32 cellular contexts compared by ENCODE assay signal in genomic region chr3:171444291-171444690, GRCh38.
"Had no signal": no experiment of that assay in that cellular context is flagged by ENCODE, and none has a peak within 500 bp of the region (broad histone marks: within the 10 kb centered on the region; RNA-seq: fewer than 3 reads in every experiment).

No MANE protein-coding gene starts in this region.

- DNase-seq: activated CD4-positive, alpha-beta T cell treated with anti-CD3 and anti-CD28 coated beads, Interleukin-2, amount 10 ng/mL, durations not matched to agents 7 days and 5 days; activated CD4-positive, alpha-beta T cell treated with anti-CD3 and anti-CD28 coated beads, Interleukin-2, amount 50 U/mL, for 48 hours; activated CD8-positive, alpha-beta T cell treated with anti-CD3 and anti-CD28 coated beads, Interleukin-2, amount 10 ng/mL, durations not matched to agents 7 days and 5 days; activated gamma-delta T cell; activated naive CD4-positive, alpha-beta T cell treated with Interleukin-2 at 50 U/mL for 16 hours; activated T-cell treated with anti-CD3 and anti-CD28 coated beads, Interleukin-2, amount 50 U/mL, for 24 hours; adrenal gland; body of pancreas; NCI-H1092 treated with DMSO at 0.1 percent for 48 hours; NCI-H1417; NCI-H146; NCI-H187; NCI-H2029 treated with DMSO at 0.1 percent for 48 hours; NCI-H2107; NCI-H2171; NCI-H510A; NCI-H526; NCI-H748 treated with DMSO at 0.1 percent for 48 hours; NK-92 treated with Interleukin-12 subunit alpha and Interleukin-12 subunit beta, amount 100 ng/mL, for 24 hours; PC-9; SIG-M5; T-cell; T-helper 2 cell; T1000; WERI-Rb-1 had no signal

- H3K27ac Mint-ChIP-seq: activated CD4-positive, alpha-beta T cell treated with anti-CD3 and anti-CD28 coated beads, Interleukin-2, amount 10 ng/mL, durations not matched to agents 7 days and 5 days; activated CD8-positive, alpha-beta T cell treated with anti-CD3 and anti-CD28 coated beads, Interleukin-2, amount 10 ng/mL, durations not matched to agents 7 days and 5 days; activated naive CD4-positive, alpha-beta T cell treated with anti-CD3 and anti-CD28 coated beads, Interleukin-2, amount 50 U/mL, for 24 hours; activated T-cell treated with anti-CD3 and anti-CD28 coated beads, Interleukin-2, amount 50 U/mL, for 24 hours; activated T-helper 2 cell treated with anti-CD3 and anti-CD28 coated beads, Interferon-gamma antibody, Interleukin-2, Interleukin-4, amounts not matched to agents 10 μg/mL and 5 μg/mL and 100 μg/mL, durations not matched to agents 14 hours and 24 hours and 36 hours; T-cell had no signal

- H3K4me3 ChIP-seq: adrenal gland, body of pancreas, breast epithelium, PC-9 had no signal

- H3K27me3 Mint-ChIP-seq: activated CD4-positive, alpha-beta T cell treated with anti-CD3 and anti-CD28 coated beads, Interleukin-2, amount 10 ng/mL, durations not matched to agents 7 days and 5 days; activated naive CD4-positive, alpha-beta T cell treated with anti-CD3 and anti-CD28 coated beads, Interleukin-2, amount 50 U/mL, for 24 hours; activated T-cell treated with anti-CD3 and anti-CD28 coated beads, Interleukin-2, amount 50 U/mL, for 24 hours; T-cell had no signal

- ATAC-seq: activated CD8-positive, alpha-beta T cell treated with anti-CD3 and anti-CD28 coated beads, Interleukin-2, amount 10 ng/mL, durations not matched to agents 7 days and 5 days; body of pancreas; Right ventricle myocardium inferior; SK-N-SH treated with all-trans-retinoic acid at 6 μM for 48 hours; T-cell had no signal

- H2AFZ ChIP-seq: PC-9 had no signal

- H3K9me3 Mint-ChIP-seq: activated CD4-positive, alpha-beta T cell treated with anti-CD3 and anti-CD28 coated beads, Interleukin-2, amount 10 ng/mL, durations not matched to agents 7 days and 5 days; activated naive CD4-positive, alpha-beta T cell treated with anti-CD3 and anti-CD28 coated beads, Interleukin-2, amount 50 U/mL, for 24 hours; activated T-cell treated with anti-CD3 and anti-CD28 coated beads, Interleukin-2, amount 50 U/mL, for 24 hours; activated T-helper 2 cell treated with anti-CD3 and anti-CD28 coated beads, Interferon-gamma antibody, Interleukin-2, Interleukin-4, amounts not matched to agents 10 μg/mL and 5 μg/mL and 100 μg/mL, durations not matched to agents 14 hours and 24 hours and 36 hours; T-cell had no signal

- H3K4me2 ChIP-seq: KMS-11, PC-9 had no signal

- H3K27me3 ChIP-seq: adrenal gland, body of pancreas, breast epithelium had no signal

- H3K36me3 Mint-ChIP-seq: activated naive CD4-positive, alpha-beta T cell treated with anti-CD3 and anti-CD28 coated beads, Interleukin-2, amount 50 U/mL, for 24 hours had no signal

- H3K36me3 ChIP-seq: adrenal gland, breast epithelium, WERI-Rb-1 had no signal

- H3K4me1 ChIP-seq: breast epithelium had no signal

- H3K9me3 ChIP-seq: adrenal gland, body of pancreas, breast epithelium had no signal

- H3K4me3 Mint-ChIP-seq: activated CD4-positive, alpha-beta T cell treated with anti-CD3 and anti-CD28 coated beads, Interleukin-2, amount 10 ng/mL, durations not matched to agents 7 days and 5 days; activated CD8-positive, alpha-beta T cell treated with anti-CD3 and anti-CD28 coated beads, Interleukin-2, amount 10 ng/mL, durations not matched to agents 7 days and 5 days; activated naive CD4-positive, alpha-beta T cell treated with anti-CD3 and anti-CD28 coated beads, Interleukin-2, amount 50 U/mL, for 24 hours; activated T-cell treated with anti-CD3 and anti-CD28 coated beads, Interleukin-2, amount 50 U/mL, for 24 hours had no signal

- H3K27ac ChIP-seq: adrenal gland, body of pancreas, breast epithelium, KMS-11, PC-9, RWPE1, WERI-Rb-1 had no signal

- H3K9ac ChIP-seq: KMS-11 had no signal
